In genomic region chr4:77881460-77882295, GRCh38 we compare ENCODE assay signal across 11 cellular contexts. TPM values are rescaled to one million over a fixed set of nuclear protein-coding genes. Genes with fewer than 3 reads are reported as not detected.
A peak's percentile ranks its signal among the peaks of the same experiment; 100 is the strongest.
DNase-seq lines count a peak whose midpoint lies in the region; ATAC-seq and TF ChIP-seq lines count a peak whose summit lies in the region.
"Had no signal": no experiment of that assay in that cellular context is flagged by ENCODE, and none has a peak within 500 bp of the region (broad histone marks: within the 10 kb centered on the region; RNA-seq: fewer than 3 reads in every experiment).

No MANE protein-coding gene starts in this region.

- H3K9me3 Mint-ChIP-seq in endodermal cell: no peaks in the 10 kb centered on the region
- no peaks in the 10 kb centered on the region for H3K9me3 Mint-ChIP-seq in naive thymus-derived CD4-positive, alpha-beta T cell

- H3K27me3 ChIP-seq in MG63: no peaks in the 10 kb centered on the region
- H3K27me3 ChIP-seq in endodermal cell (ENCODE audit: control insufficient read depth, insufficient read depth, low read length, poor library complexity, severe bottlenecking): peaks cover 49% of the 10 kb centered on the region
- H3K27me3 ChIP-seq in naive thymus-derived CD4-positive, alpha-beta T cell (ENCODE audit: control insufficient read depth in 2 of 2, insufficient read depth in 2 of 2, low read length in 2 of 2): no peaks in the 10 kb centered on the region
- no peaks in the 10 kb centered on the region for H3K27me3 ChIP-seq in MM.1S (replicated peaks; ENCODE audit: insufficient read depth, low read length)
- H3K27me3 ChIP-seq in osteoblast (ENCODE audit: insufficient read depth, low read length): no peaks in the 10 kb centered on the region
- H3K27me3 ChIP-seq: heart left ventricle had no signal

- POLR2A ChIA-PET in naive thymus-derived CD4-positive, alpha-beta T cell (lab: Charles Lee): interaction anchor here (1.2 to 1.6 kb wide), 3 partner anchors 12 to 62 kb away, joined by 3 to 6 read pairs (median 4); partner anchors contain the start of gene MRPL1

- H3K79me2 ChIP-seq in MM.1S (ENCODE audit: low read length) (peaks cover 56% of the 10 kb centered on the region), osteoblast (ENCODE audit: insufficient read depth, low read length) (peaks cover 30% of the 10 kb centered on the region)

- peaks cover 37% of the 10 kb centered on the region for H3K27me3 Mint-ChIP-seq in endodermal cell (ENCODE audit: insufficient read depth)
- H3K27me3 Mint-ChIP-seq in naive thymus-derived CD4-positive, alpha-beta T cell: no peaks in the 10 kb centered on the region

- H3K27ac ChIP-seq in endodermal cell (ENCODE audit: low read depth, low read length) (no peak overlapping the region), MM.1S (ENCODE audit: low read length) (no peak overlapping the region), osteoblast (ENCODE audit: low read depth, low read length) (no peak overlapping the region)
- H3K27ac ChIP-seq in naive thymus-derived CD4-positive, alpha-beta T cell (ENCODE audit: low read depth, low read length): no peak overlapping the region
- H3K27ac ChIP-seq: heart left ventricle had no signal

- intact Hi-C loops in naive thymus-derived CD4-positive, alpha-beta T cell (cut with micrococcal nuclease): no loop called here
- intact Hi-C loops in Right ventricle myocardium superior (cut with DNase I): no loop called here

- CTCF ChIA-PET in naive thymus-derived CD4-positive, alpha-beta T cell (lab: Charles Lee): interaction anchor here (0.7 to 1.1 kb wide), 3 partner anchors 44 to 696 kb away, joined by 3 to 6 read pairs (median 4); no protein-coding TSS in a partner anchor

- H3K4me3 Mint-ChIP-seq in endodermal cell: no peak overlapping the region
- H3K4me3 Mint-ChIP-seq in naive thymus-derived CD4-positive, alpha-beta T cell: no peak overlapping the region

- H3K9me3 ChIP-seq in MG63: no peaks in the 10 kb centered on the region
- H3K9me3 ChIP-seq in endodermal cell (ENCODE audit: control insufficient read depth, low read length): no peaks in the 10 kb centered on the region
- H3K9me3 ChIP-seq in naive thymus-derived CD4-positive, alpha-beta T cell (ENCODE audit: control insufficient read depth in 2 of 3, low read length in 3 of 3): no peaks in the 10 kb centered on the region
- no peaks in the 10 kb centered on the region for H3K9me3 ChIP-seq in MM.1S (replicated peaks; ENCODE audit: insufficient read depth, low read length)
- no peaks in the 10 kb centered on the region for H3K9me3 ChIP-seq in osteoblast (ENCODE audit: low read depth, low read length)
- H3K9me3 ChIP-seq: heart left ventricle had no signal

- WGBS in endodermal cell (ENCODE audit: insufficient coverage in 1 of 2, insufficient read length in 1 of 2), 2 experiments: 67 to 76% methylated on average over 7 to 8 of the region's 8 CpGs

- H3K36me3 Mint-ChIP-seq in endodermal cell (ENCODE audit: low read depth): peaks cover 27% of the 10 kb centered on the region
- peaks cover 12 to 59% (median 36%) of the 10 kb centered on the region in 5 donors for H3K36me3 Mint-ChIP-seq in naive thymus-derived CD4-positive, alpha-beta T cell

- no peak overlapping the region for H3K27ac Mint-ChIP-seq in endodermal cell
- H3K27ac Mint-ChIP-seq in naive thymus-derived CD4-positive, alpha-beta T cell: peak overlapping the region in 5 of 9 donors; percentile 12 to 66 (median 41)

- TF ChIP-seq CTCF in endodermal cell (conservative IDR thresholded peaks at IDR 0.05): peak; percentile 13
- no peak for TF ChIP-seq CTCF in MM.1S (IDR thresholded peaks at IDR 0.05; ENCODE audit: low read length)
- TF ChIP-seq CTCF in osteoblast (IDR thresholded peaks at IDR 0.05; ENCODE audit: extremely low read depth, low read depth, low read length): no peak

- H3K9ac ChIP-seq in endodermal cell (ENCODE audit: extremely low read depth, low read length, poor library complexity, severe bottlenecking): no peak overlapping the region
- no peak overlapping the region for H3K9ac ChIP-seq in MM.1S (ENCODE audit: low read length)

- H4K20me1 ChIP-seq in MM.1S (ENCODE audit: insufficient read depth, low read length): no peaks in the 10 kb centered on the region
- no peaks in the 10 kb centered on the region for H4K20me1 ChIP-seq in osteoblast (ENCODE audit: insufficient read depth, low read length)

- H3K36me3 ChIP-seq in MG63: peaks cover 5% of the 10 kb centered on the region; the same call in 1 of the 2 replicates
- H3K36me3 ChIP-seq in endodermal cell (ENCODE audit: control insufficient read depth, insufficient read depth, low read length): peaks cover 38% of the 10 kb centered on the region
- peaks cover 0 to 24% (median 0%) of the 10 kb centered on the region in 3 experiments for H3K36me3 ChIP-seq in naive thymus-derived CD4-positive, alpha-beta T cell (ENCODE audit: control insufficient read depth in 2 of 3, insufficient read depth in 3 of 3, low read length in 3 of 3)
- peaks cover 5% of the 10 kb centered on the region; the same call in 1 of the 2 replicates for H3K36me3 ChIP-seq in MM.1S (replicated peaks; ENCODE audit: insufficient read depth, low read length)
- no peaks in the 10 kb centered on the region for H3K36me3 ChIP-seq in osteoblast (ENCODE audit: insufficient read depth, low read length)

- H3K4me2 ChIP-seq in MM.1S (ENCODE audit: low read depth, low read length): no peak overlapping the region
- H3K4me2 ChIP-seq in osteoblast (ENCODE audit: insufficient read depth, low read length): no peak overlapping the region

- ATAC-seq in naive thymus-derived CD4-positive, alpha-beta T cell: no peak
- no peak for ATAC-seq in Right ventricle myocardium superior (ENCODE audit: poor library complexity)
- ATAC-seq: heart left ventricle had no signal

- H3K9me2 ChIP-seq in MM.1S (replicated peaks; ENCODE audit: insufficient read depth, low read length): no peaks in the 10 kb centered on the region

- peaks cover 14% of the 10 kb centered on the region for H3F3A ChIP-seq in MM.1S (ENCODE audit: insufficient read depth, low read length)

- DNase-seq in DMS53 treated with DMSO at 0.1 percent for 48 hours (lab: John Stamatoyannopoulos, UW; ENCODE audit: unreplicated experiment) (peak; percentile 37), MG63 (peak; percentile 24), endodermal cell (no peak), Right ventricle myocardium superior (no peak), MM.1S (no peak), osteoblast (ENCODE audit: insufficient read length, low spot score, missing footprints) (no peak)
- DNase-seq in naive thymus-derived CD4-positive, alpha-beta T cell: no peak
- DNase-seq: central memory CD4-positive, alpha-beta T cell; heart left ventricle; NCI-H146 had no signal

- H2AFZ ChIP-seq in MM.1S (ENCODE audit: low read length): no peak overlapping the region
- no peak overlapping the region for H2AFZ ChIP-seq in osteoblast (ENCODE audit: low read length)

- H3K4me1 Mint-ChIP-seq in endodermal cell: peaks cover 12% of the 10 kb centered on the region
- H3K4me1 Mint-ChIP-seq in naive thymus-derived CD4-positive, alpha-beta T cell: peaks cover 8 to 46% (median 36%) of the 10 kb centered on the region in 7 donors

- no peak overlapping the region for H3K4me3 ChIP-seq in MG63
- no peak overlapping the region for H3K4me3 ChIP-seq in endodermal cell (ENCODE audit: low read length)
- no peak overlapping the region for H3K4me3 ChIP-seq in naive thymus-derived CD4-positive, alpha-beta T cell (ENCODE audit: low read length)
- no peak overlapping the region for H3K4me3 ChIP-seq in MM.1S (ENCODE audit: low read length)
- no peak overlapping the region for H3K4me3 ChIP-seq in osteoblast (ENCODE audit: insufficient read depth, low read length)
- H3K4me3 ChIP-seq: heart left ventricle, skin epidermis had no signal

- H3K4me1 ChIP-seq in endodermal cell (ENCODE audit: control insufficient read depth, insufficient read depth, low read length) (no peaks in the 10 kb centered on the region), MM.1S (ENCODE audit: low read length) (peaks cover 15% of the 10 kb centered on the region), osteoblast (ENCODE audit: insufficient read depth, low read length) (no peaks in the 10 kb centered on the region)
- peaks cover 0 to 6% of the 10 kb centered on the region in 2 donors for H3K4me1 ChIP-seq in naive thymus-derived CD4-positive, alpha-beta T cell (ENCODE audit: control insufficient read depth in 2 of 2, insufficient read depth in 2 of 2, low read length in 2 of 2)
- H3K4me1 ChIP-seq: heart left ventricle had no signal

RNA-seq across cellular contexts. Expression of gene MRPL1, which starts 19.0 kb away (rescaled TPM):
- total RNA-seq in MG63 (2014; rRNA removed; shearing (Covaris generic); ENCODE audit: low replicate concordance): 43.6 and 46.3 TPM in 2 replicates
- 10 to 100 TPM; 31.7 to 46.4 TPM for total RNA-seq in endodermal cell
- 31.7 TPM for polyA plus RNA-seq in endodermal cell (2013, experiment 1 of 2)
- polyA plus RNA-seq in endodermal cell (2013, experiment 2 of 2): 33.2 TPM
- 10 to 100 TPM; 13.0 to 37.9 (median 17.8) TPM for total RNA-seq in naive thymus-derived CD4-positive, alpha-beta T cell
- 10 to 100 TPM; 29.1 to 36.2 TPM for polyA plus RNA-seq in naive thymus-derived CD4-positive, alpha-beta T cell
- total RNA-seq in Right ventricle myocardium superior: 44.8 TPM
- 23.2 and 25.3 TPM in 2 replicates for total RNA-seq in osteoblast

Comparison
In these comparisons a context has a peak if more than half of its experiments do, and no peak if none do; other contexts are left out.
1. DNase-seq: peak in DMS53 treated with DMSO at 0.1 percent for 48 hours (single experiment) and MG63 (single experiment); none in endodermal cell (single experiment), naive thymus-derived CD4-positive, alpha-beta T cell (0 of 9), Right ventricle myocardium superior (single experiment), MM.1S (single experiment) and osteoblast (single experiment).